19 cellular contexts compared by ENCODE assay signal in genomic region chr9:110986529-110986928, GRCh38. TPM values are rescaled to one million over a fixed set of nuclear protein-coding genes. Genes with fewer than 3 reads are reported as not detected.
"Had no signal": no experiment of that assay in that cellular context is flagged by ENCODE, and none has a peak within 500 bp of the region (broad histone marks: within the 10 kb centered on the region; RNA-seq: fewer than 3 reads in every experiment).

No MANE protein-coding gene starts in this region.

- H3K4me3 ChIP-seq: body of pancreas, dorsolateral prefrontal cortex, lung, right atrium auricular region, stomach, vagina had no signal

- DNase-seq: activated CD4-positive, alpha-beta T cell treated with anti-CD3 and anti-CD28 coated beads, Interleukin-2, amount 10 ng/mL, durations not matched to agents 24 days and 14 days; activated CD8-positive, alpha-beta T cell treated with anti-CD3 and anti-CD28 coated beads, Interleukin-2, amount 10 ng/mL, durations not matched to agents 7 days and 5 days; activated naive CD4-positive, alpha-beta T cell treated with Interleukin-2 at 50 U/mL for 16 hours; activated naive CD8-positive, alpha-beta T cell treated with anti-CD3 and anti-CD28 coated beads, Interleukin-2, amount 10 ng/mL, durations not matched to agents 7 days and 5 days; activated T-cell treated with anti-CD3 and anti-CD28 coated beads, Interleukin-2, amount 50 U/mL, for 24 hours; body of pancreas; caudate nucleus; dorsolateral prefrontal cortex; endodermal cell; hypothalamus; midbrain; occipital lobe; stimulated activated CD4-positive, alpha-beta T cell treated with anti-CD3 and anti-CD28 coated beads, Interleukin-2, amount 100 ng/mL, for 48 hours; stomach; T-helper 9 cell had no signal

- H3K9me3 ChIP-seq: body of pancreas, right atrium auricular region, stomach, vagina had no signal

- H3K4me1 ChIP-seq: right atrium auricular region had no signal

- H3K36me3 ChIP-seq: right atrium auricular region, stomach, vagina had no signal

- H3K27me3 ChIP-seq: body of pancreas, dorsolateral prefrontal cortex, right atrium auricular region, stomach, vagina had no signal

- H3K27ac ChIP-seq: body of pancreas, right atrium auricular region, stomach, vagina had no signal

RNA-seq across cellular contexts. Expression of gene LPAR1, which starts 51.7 kb away (rescaled TPM):
- total RNA-seq: activated CD4-positive, alpha-beta T cell treated with anti-CD3 and anti-CD28 coated beads, Interleukin-2, amount 10 ng/mL, durations not matched to agents 24 days and 14 days; activated CD8-positive, alpha-beta T cell treated with anti-CD3 and anti-CD28 coated beads, Interleukin-2, amount 10 ng/mL, durations not matched to agents 7 days and 5 days; activated T-helper 2 cell treated with anti-CD3 and anti-CD28 coated beads, Interferon-gamma antibody, Interleukin-2, Interleukin-4, amounts not matched to agents 10 μg/mL and 5 μg/mL and 100 μg/mL, durations not matched to agents 14 hours and 24 hours and 36 hours had no signal
